In genomic region chr19:47499863-47500830, GRCh38 we compare ENCODE assay signal across 1 cellular context.
TF ChIP-seq lines count a peak whose summit lies in the region.

No MANE protein-coding gene starts in this region.

TF ChIP-seq in GM12878, 131 proteins besides CTCF, POLR2A, EP300 and RAD21:
- no peak for TF ChIP-seq ZNF592 (IDR thresholded peaks at IDR 0.05)
- no peak for TF ChIP-seq SREBF1 (IDR thresholded peaks at IDR 0.05; ENCODE audit: low read length)
